ENCODE assay signal across 9 cellular contexts in the genomic region with DNA sequence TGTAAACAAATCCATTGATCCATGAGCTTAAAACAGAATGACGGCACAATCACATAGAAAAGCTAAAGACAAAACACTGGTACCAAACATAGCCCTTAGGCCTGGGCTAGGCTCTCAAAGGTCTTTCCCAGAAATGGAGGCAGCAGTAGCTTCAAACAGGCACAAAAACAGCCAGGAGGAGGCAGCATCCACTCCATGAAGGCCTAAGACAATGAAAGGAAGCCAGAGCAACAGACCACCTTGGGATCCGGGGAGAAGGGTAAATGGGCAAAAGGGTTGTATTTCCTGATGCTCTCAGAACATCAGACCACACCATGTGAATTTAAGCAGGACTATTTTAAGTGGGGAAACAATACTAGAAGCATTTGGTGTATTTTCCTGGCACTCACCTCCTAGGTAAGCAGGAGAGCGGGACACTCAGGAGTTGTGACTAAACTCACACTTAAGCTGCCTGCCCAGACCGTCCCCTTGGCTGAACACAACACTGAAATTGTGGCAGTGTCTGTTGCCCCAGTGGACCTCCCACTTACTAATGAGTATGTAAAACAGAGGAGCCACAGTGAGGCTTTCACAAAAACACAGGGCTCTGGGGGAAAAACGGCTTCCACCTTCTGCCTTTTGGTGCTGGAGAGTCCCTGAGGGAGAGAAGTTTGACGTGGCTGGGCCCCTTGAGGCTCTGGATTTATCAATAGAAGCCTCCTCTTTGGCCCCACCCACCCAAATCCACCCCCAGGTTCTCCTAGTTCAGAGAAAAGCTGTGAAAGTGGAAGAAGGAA. TPM values are rescaled to one million over a fixed set of nuclear protein-coding genes. Genes with fewer than 3 reads are reported as not detected.
DNase-seq lines count a peak whose midpoint lies in the region; ATAC-seq and TF ChIP-seq lines count a peak whose summit lies in the region.
"Had no signal": no experiment of that assay in that cellular context is flagged by ENCODE, and none has a peak within 500 bp of the region (broad histone marks: within the 10 kb centered on the region; RNA-seq: fewer than 3 reads in every experiment).

No MANE protein-coding gene starts in this region.

- H3K4me3 Mint-ChIP-seq in MCF 10A (ENCODE audit: unreplicated experiment): no peak overlapping the region
- H3K4me3 Mint-ChIP-seq in endothelial cell (ENCODE audit: unreplicated experiment): peak overlapping the region; percentile 4

- H3K79me2 ChIP-seq in OCI-LY1 (ENCODE audit: insufficient read depth, low read length): no peaks in the 10 kb centered on the region

- H3K9me3 Mint-ChIP-seq in MCF 10A (ENCODE audit: unreplicated experiment) (no peaks in the 10 kb centered on the region), endothelial cell (ENCODE audit: unreplicated experiment) (no peaks in the 10 kb centered on the region)

- no peak overlapping the region for H3K27ac ChIP-seq in breast epithelium
- no peak overlapping the region for H3K27ac ChIP-seq in OCI-LY1 (ENCODE audit: low read depth, low read length, poor library complexity, severe bottlenecking)
- peak overlapping the region; percentile 66 to 73 for H3K27ac ChIP-seq in thoracic aorta
- H3K27ac ChIP-seq: left lung had no signal

- H3K36me3 Mint-ChIP-seq in MCF 10A (ENCODE audit: insufficient read depth, unreplicated experiment) (peaks cover 78% of the 10 kb centered on the region), endothelial cell (ENCODE audit: low read depth, unreplicated experiment) (peaks cover 44% of the 10 kb centered on the region)

- H3K36me3 ChIP-seq in breast epithelium (no peaks in the 10 kb centered on the region), OCI-LY1 (ENCODE audit: insufficient read depth, low read length) (peaks cover 58% of the 10 kb centered on the region), thoracic aorta (peaks cover 20% of the 10 kb centered on the region)

- H3K9me3 ChIP-seq in breast epithelium (no peaks in the 10 kb centered on the region), OCI-LY1 (ENCODE audit: low read length) (no peaks in the 10 kb centered on the region), thoracic aorta (no peaks in the 10 kb centered on the region)
- H3K9me3 ChIP-seq: left lung had no signal

- no peaks in the 10 kb centered on the region for H3K27me3 ChIP-seq in breast epithelium
- H3K27me3 ChIP-seq in OCI-LY1 (ENCODE audit: insufficient read depth, low read length): no peaks in the 10 kb centered on the region
- no peaks in the 10 kb centered on the region for H3K27me3 ChIP-seq in thoracic aorta (replicated peaks; ENCODE audit: insufficient read depth)
- H3K27me3 ChIP-seq: left lung had no signal

- intact Hi-C loops in MCF 10A (cut with micrococcal nuclease): no loop called here
- intact Hi-C loops in breast epithelium (cut with DNase I; ENCODE audit: low total_unique reads): no loop called here

- CTCF ChIA-PET in MCF 10A (lab: Yijun Ruan, JAX): interaction anchor here (0.5 to 18.8 kb wide), 17 partner anchors 9 to 353 kb away, joined by 3 to 186 read pairs (median 4); a partner anchor contains a TSS

- no peaks in the 10 kb centered on the region; the same call in 1 of the 2 replicates for H3F3A ChIP-seq in OCI-LY1 (ENCODE audit: insufficient read depth, low read length)

- H3K27ac Mint-ChIP-seq in MCF 10A (ENCODE audit: low read depth, unreplicated experiment): no peak overlapping the region
- H3K27ac Mint-ChIP-seq in endothelial cell (ENCODE audit: unreplicated experiment): peak overlapping the region; percentile 93

- TF ChIP-seq CTCF in MCF 10A (IDR thresholded peaks at IDR 0.05; ENCODE audit: unreplicated experiment) (no peak), breast epithelium (IDR thresholded peaks at IDR 0.05) (no peak), OCI-LY1 (IDR thresholded peaks at IDR 0.05; ENCODE audit: low read length) (peak; percentile 32; the same call in 1 of the 2 replicates), endothelial cell (IDR thresholded peaks at IDR 0.05; ENCODE audit: unreplicated experiment) (no peak), thoracic aorta (IDR thresholded peaks at IDR 0.05) (no peak)

- H3K9me2 ChIP-seq in OCI-LY1 (ENCODE audit: low read depth, low read length): no peaks in the 10 kb centered on the region

- H3K4me2 ChIP-seq in OCI-LY1 (ENCODE audit: low read length): no peak overlapping the region

- no peak for TF ChIP-seq POLR2A in breast epithelium (IDR thresholded peaks at IDR 0.05)

- ATAC-seq in thoracic aorta (ENCODE audit: insufficient number of reproducible peaks, low FRiP score, low read depth) (no peak), GM19023 (IDR thresholded peaks at IDR 0.05; ENCODE audit: unreplicated experiment) (no peak)
- ATAC-seq: left lung had no signal

- H3K4me1 ChIP-seq in breast epithelium (no peaks in the 10 kb centered on the region), OCI-LY1 (ENCODE audit: insufficient read depth, low read length, severe bottlenecking) (no peaks in the 10 kb centered on the region), thoracic aorta (ENCODE audit: control insufficient read depth in 1 of 2, low read depth in 2 of 2) (peaks cover 0 to 12% of the 10 kb centered on the region in 2 donors)
- H3K4me1 ChIP-seq: left lung had no signal

- H3K4me1 Mint-ChIP-seq in MCF 10A (ENCODE audit: insufficient read depth, unreplicated experiment) (peaks cover 9% of the 10 kb centered on the region), endothelial cell (ENCODE audit: unreplicated experiment) (peaks cover 10% of the 10 kb centered on the region)

- BruUV-seq in MCF 10A (replicated peaks; lab: Mats Ljungman, UMichigan): no TSS peak

- no peak overlapping the region for H3K9ac ChIP-seq in OCI-LY1 (ENCODE audit: low read length)

- POLR2A ChIA-PET in MCF 10A (lab: Yijun Ruan, JAX): interaction anchor here (0.7 to 4.8 kb wide), 5 partner anchors 12 to 1437 kb away, joined by 3 to 34 read pairs (median 3); a partner anchor contains a TSS

- H3K4me3 ChIP-seq in breast epithelium: no peak overlapping the region
- H3K4me3 ChIP-seq in OCI-LY1 (ENCODE audit: low read depth, low read length, poor library complexity, severe bottlenecking): no peak overlapping the region
- no peak overlapping the region for H3K4me3 ChIP-seq in thoracic aorta
- H3K4me3 ChIP-seq: left lung had no signal

- peak; percentile 43 for DNase-seq in MCF 10A (ENCODE audit: unreplicated experiment)
- DNase-seq in breast epithelium (ENCODE audit: low spot score in 2 of 2): no peak
- peak; percentile 40 for DNase-seq in endothelial cell (ENCODE audit: low spot score)
- DNase-seq in thoracic aorta (ENCODE audit: low spot score): no peak
- no peak for DNase-seq in amniotic stem cell (lab: John Stamatoyannopoulos, UW)
- DNase-seq in middle frontal gyrus (ENCODE audit: extremely low spot score, low spot score): no peak
- DNase-seq: left lung had no signal

- H3K27me3 Mint-ChIP-seq in MCF 10A (ENCODE audit: insufficient read depth, unreplicated experiment) (no peaks in the 10 kb centered on the region), endothelial cell (ENCODE audit: unreplicated experiment) (peaks cover 7% of the 10 kb centered on the region)

- H2AFZ ChIP-seq in OCI-LY1 (ENCODE audit: low read length): no peak overlapping the region

- no peaks in the 10 kb centered on the region for H4K20me1 ChIP-seq in OCI-LY1 (ENCODE audit: insufficient read depth, low read length)

RNA-seq across cellular contexts. Expression of a gene that starts 11.9 kb away (rescaled TPM):
- total RNA-seq in MCF 10A (2022): 36.1 and 60.9 TPM in 2 replicates
- 10 to 100 TPM; 32.6 to 46.4 (median 38.3) TPM for total RNA-seq in breast epithelium
- total RNA-seq in endothelial cell (ENCODE audit: unreplicated experiment): 59.5 TPM
- 10 to 100 TPM; 15.8 to 26.5 TPM for total RNA-seq in thoracic aorta

RNA-seq across cellular contexts. Expression of a gene that starts 32.0 kb away (rescaled TPM):
- 78.0 and 81.3 TPM in 2 replicates for total RNA-seq in MCF 10A (2022)
- total RNA-seq in breast epithelium: 10 to 100 TPM; 43.9 to 80.2 (median 60.6) TPM
- 51.6 TPM for total RNA-seq in endothelial cell (ENCODE audit: unreplicated experiment)
- 10 to 100 TPM; 63.4 to 93.3 TPM for total RNA-seq in thoracic aorta

RNA-seq across cellular contexts. Expression of a gene that starts 42.9 kb away (rescaled TPM):
- 0.07 TPM in 1 of 2 replicates, not detected in the other for total RNA-seq in MCF 10A (2022)
- total RNA-seq in breast epithelium: 1 to 10 TPM; 1.8 to 5.6 (median 3.5) TPM
- total RNA-seq in endothelial cell (ENCODE audit: unreplicated experiment): 64.0 TPM
- total RNA-seq in thoracic aorta: 1 to 10 TPM; 5.1 to 5.2 TPM

Comparison
In these comparisons a context has a peak if more than half of its experiments do, and no peak if none do; other contexts are left out.
1. DNase-seq: peak in MCF 10A (single experiment) and endothelial cell (single experiment); none in breast epithelium (0 of 2), thoracic aorta (single experiment), amniotic stem cell (single experiment) and middle frontal gyrus (single experiment).
2. H3K27ac ChIP-seq: peak in thoracic aorta (2 of 2); none in breast epithelium (0 of 2) and OCI-LY1 (single experiment).